In genomic region chr2:101516349-101516748, GRCh38 we compare ENCODE assay signal across 1 cellular context.
TF ChIP-seq lines count a peak whose summit lies in the region.

No MANE protein-coding gene starts in this region.

TF ChIP-seq in SK-N-SH, 30 proteins besides CTCF, POLR2A, EP300 and RAD21:
- no peak for TF ChIP-seq RCOR1 (IDR thresholded peaks at IDR 0.05; ENCODE audit: low read length)
- no peak for TF ChIP-seq FOXJ3 (CRISPR knock-in tag; IDR thresholded peaks at IDR 0.05)
- no peak for TF ChIP-seq RFX5 (IDR thresholded peaks at IDR 0.05; ENCODE audit: low read length)
- no peak for TF ChIP-seq SMC3 (IDR thresholded peaks at IDR 0.05; ENCODE audit: low read depth, low read length)
- TF ChIP-seq FOXM1 (IDR thresholded peaks at IDR 0.05; ENCODE audit: low read depth): no peak
- no peak for TF ChIP-seq SIN3A (IDR thresholded peaks at IDR 0.05; ENCODE audit: borderline replicate concordance, low read depth, low read length)
- no peak for TF ChIP-seq MEF2A (IDR thresholded peaks at IDR 0.05; ENCODE audit: borderline replicate concordance, low read depth)
- TF ChIP-seq IRF3 (IDR thresholded peaks at IDR 0.05; ENCODE audit: low read depth, low read length): no peak
